ENCODE assay signal across 8 cellular contexts in the genomic region with DNA sequence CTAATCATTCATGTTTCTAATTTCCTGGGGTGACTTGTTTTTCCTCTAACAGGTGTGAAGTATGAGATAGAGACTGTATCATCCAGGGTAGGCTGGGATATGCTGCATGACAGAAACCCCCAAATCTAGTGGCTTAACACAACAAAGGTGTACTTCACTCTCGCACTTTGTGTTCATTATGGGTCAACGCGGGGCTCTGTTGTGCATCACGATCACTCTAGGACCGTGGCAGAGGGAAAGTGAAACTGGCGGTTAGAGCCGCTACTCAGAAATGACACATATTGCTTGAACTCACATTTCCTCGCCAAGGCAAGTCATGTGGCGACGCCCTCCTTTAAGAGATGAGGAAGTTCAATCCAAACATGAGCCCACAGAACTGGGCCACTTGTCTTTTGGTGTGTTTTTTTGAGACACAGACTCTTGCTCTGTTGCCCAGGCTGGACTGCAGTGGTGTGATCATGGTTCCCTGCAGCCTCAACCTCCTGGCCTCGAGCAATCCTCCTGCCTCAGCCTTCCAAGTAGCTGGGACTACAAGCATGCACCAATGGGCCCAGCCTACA. TPM values are rescaled to one million over a fixed set of nuclear protein-coding genes. Genes with fewer than 3 reads are reported as not detected.
DNase-seq lines count a peak whose midpoint lies in the region; ATAC-seq and TF ChIP-seq lines count a peak whose summit lies in the region.

No MANE protein-coding gene starts in this region.

- TF ChIP-seq POLR2A in transverse colon (IDR thresholded peaks at IDR 0.05) = peak; percentile 38

- DNase-seq in EH (ENCODE audit: low read depth) (peak; percentile 41), transverse colon (peak; percentile 83), SHP77 (lab: John Stamatoyannopoulos, UW) (no peak)
- DNase-seq in activated CD4-positive, alpha-beta T cell treated with anti-CD3 and anti-CD28 coated beads, Interleukin-2, amount 50 U/mL, for 1 hour = peak; percentile 55

- H2AFZ ChIP-seq in Loucy (ENCODE audit: low read length) = no peak overlapping the region
- H2AFZ ChIP-seq in parathyroid adenoma = no peak overlapping the region

- in situ Hi-C loops in transverse colon (cut with MboI; ENCODE audit: low pct_ligation_motif_present in 1 of 4, low pct_unique_long_range_greater_than_20kb in 1 of 4, low sequenced_read_pairs in 3 of 4) = loop anchor here in 1 of 4 donors (25.0 kb wide), 1 partner anchor 466 kb away; no protein-coding TSS in a partner anchor

- intact Hi-C loops in transverse colon (cut with DNase I; ENCODE audit: low total_unique reads) = no loop called here

- H3K9me3 ChIP-seq in Loucy (ENCODE audit: insufficient read depth, low read depth, low read length) = no peaks in the 10 kb centered on the region
- no peaks in the 10 kb centered on the region for H3K9me3 ChIP-seq in endocrine pancreas (ENCODE audit: control insufficient read depth, low read length)
- H3K9me3 ChIP-seq in parathyroid adenoma (ENCODE audit: control insufficient read depth, low read length) = no peaks in the 10 kb centered on the region
- no peaks in the 10 kb centered on the region for H3K9me3 ChIP-seq in transverse colon

- no peak for TF ChIP-seq EP300 in transverse colon (IDR thresholded peaks at IDR 0.05; ENCODE audit: low read depth)

- H3K36me3 ChIP-seq in Loucy (ENCODE audit: insufficient read depth, low read length) = no peaks in the 10 kb centered on the region
- no peaks in the 10 kb centered on the region for H3K36me3 ChIP-seq in endocrine pancreas (ENCODE audit: control insufficient read depth, insufficient read depth, low read length)
- no peaks in the 10 kb centered on the region for H3K36me3 ChIP-seq in parathyroid adenoma (ENCODE audit: control insufficient read depth, insufficient read depth, low read length)
- no peaks in the 10 kb centered on the region for H3K36me3 ChIP-seq in transverse colon

- no peaks in the 10 kb centered on the region for H3F3A ChIP-seq in Loucy (ENCODE audit: low read depth)

- no peaks in the 10 kb centered on the region for H3K9me2 ChIP-seq in Loucy (replicated peaks; ENCODE audit: low read depth, low read length)

- H3K4me3 ChIP-seq in Loucy (ENCODE audit: low read length, poor library complexity, severe bottlenecking) (no peak overlapping the region), endocrine pancreas (ENCODE audit: control insufficient read depth, insufficient read depth, low read length) (peak overlapping the region; percentile 38), parathyroid adenoma (ENCODE audit: low read depth, low read length) (no peak overlapping the region), transverse colon (peak overlapping the region in 3 of 4 donors; percentile 5 to 32 (median 24))

- H3K79me2 ChIP-seq in Loucy (ENCODE audit: insufficient read depth, low read length) = no peaks in the 10 kb centered on the region
- H3K79me2 ChIP-seq in parathyroid adenoma = no peaks in the 10 kb centered on the region

- H3K4me1 ChIP-seq in Loucy (ENCODE audit: insufficient read depth, low read length, poor library complexity, severe bottlenecking) (no peaks in the 10 kb centered on the region), endocrine pancreas (ENCODE audit: control insufficient read depth, insufficient read depth, low read length) (no peaks in the 10 kb centered on the region), parathyroid adenoma (no peaks in the 10 kb centered on the region), transverse colon (peaks cover 9 to 39% (median 24%) of the 10 kb centered on the region in 4 donors)

- ATAC-seq in GM21723 (IDR thresholded peaks at IDR 0.05; ENCODE audit: unreplicated experiment) = peak; percentile 96

- 11 to 13% methylated on average over 9 to 11 of the region's 11 CpGs for WGBS in transverse colon (ENCODE audit: low coverage in 1 of 2), 2 donors

- H3K9ac ChIP-seq in Loucy (ENCODE audit: low read depth, low read length, poor library complexity, severe bottlenecking) = no peak overlapping the region
- no peak overlapping the region for H3K9ac ChIP-seq in endocrine pancreas (ENCODE audit: control insufficient read depth, insufficient read depth, low read length)
- H3K9ac ChIP-seq in parathyroid adenoma = no peak overlapping the region

- H4K20me1 ChIP-seq in Loucy (ENCODE audit: insufficient read depth, low read length, poor library complexity, severe bottlenecking) = no peaks in the 10 kb centered on the region

- TF ChIP-seq CTCF in Loucy (conservative IDR thresholded peaks at IDR 0.05; ENCODE audit: low read length) (no peak), parathyroid adenoma (IDR thresholded peaks at IDR 0.05) (no peak), transverse colon (IDR thresholded peaks at IDR 0.05) (no peak)

- H3K27me3 ChIP-seq in Loucy (ENCODE audit: insufficient read depth, low read length, poor library complexity, severe bottlenecking) = no peaks in the 10 kb centered on the region
- no peaks in the 10 kb centered on the region for H3K27me3 ChIP-seq in endocrine pancreas (ENCODE audit: control insufficient read depth, insufficient read depth, low read length)
- no peaks in the 10 kb centered on the region for H3K27me3 ChIP-seq in parathyroid adenoma (ENCODE audit: control insufficient read depth, insufficient read depth, low read length)
- H3K27me3 ChIP-seq in transverse colon = no peaks in the 10 kb centered on the region

- H3K4me2 ChIP-seq in Loucy (ENCODE audit: low read depth, low read length, poor library complexity, severe bottlenecking) (peak overlapping the region; percentile 12), parathyroid adenoma (ENCODE audit: low read length) (no peak overlapping the region)

- peak overlapping the region; percentile 39 for H3K27ac ChIP-seq in parathyroid adenoma
- peak overlapping the region; percentile 77 to 82 (median 80) for H3K27ac ChIP-seq in transverse colon

RNA-seq across cellular contexts. Expression of gene TMEM230, which starts 34.4 kb away (rescaled TPM):
- total RNA-seq in transverse colon = 10 to 100 TPM; 10.1 to 83.4 (median 40.9) TPM

RNA-seq across cellular contexts. Expression of gene PCNA, which starts 41.3 kb away (rescaled TPM):
- 10 to 100 TPM; 18.3 to 56.7 (median 38.2) TPM for total RNA-seq in transverse colon

RNA-seq across cellular contexts. Expression of gene CDS2, which starts 48.3 kb away (rescaled TPM):
- total RNA-seq in transverse colon = 10 to 100 TPM; 26.9 to 60.1 (median 30.3) TPM

Comparison
In these comparisons a context has a peak if more than half of its experiments do, and no peak if none do; other contexts are left out.
1. DNase-seq: peak in EH (single experiment), activated CD4-positive, alpha-beta T cell treated with anti-CD3 and anti-CD28 coated beads, Interleukin-2, amount 50 U/mL, for 1 hour (single experiment) and transverse colon (single experiment); none in SHP77 (0 of 2).
2. H3K4me3 ChIP-seq: peak in endocrine pancreas (single experiment) and transverse colon (3 of 4); none in Loucy (single experiment) and parathyroid adenoma (single experiment).